In genomic region chr13:31875134-31875533, GRCh38 we compare ENCODE assay signal across 18 cellular contexts.
DNase-seq lines count a peak whose midpoint lies in the region; ATAC-seq and TF ChIP-seq lines count a peak whose summit lies in the region.
"Had no signal": no experiment of that assay in that cellular context is flagged by ENCODE, and none has a peak within 500 bp of the region (broad histone marks: within the 10 kb centered on the region; RNA-seq: fewer than 3 reads in every experiment).

No MANE protein-coding gene starts in this region.

- ATAC-seq in IMR-90 (ENCODE audit: low read depth): no peak
- ATAC-seq in GM21717 (IDR thresholded peaks at IDR 0.05; ENCODE audit: unreplicated experiment): no peak
- ATAC-seq: PC-3 had no signal

- no peak overlapping the region for H2BK5ac ChIP-seq in IMR-90 (ENCODE audit: low read depth, low read length, poor library complexity, severe bottlenecking)

- H2AK9ac ChIP-seq in IMR-90 (replicated peaks; ENCODE audit: low read depth, low read length, poor library complexity): no peak overlapping the region

- H4K5ac ChIP-seq in IMR-90 (ENCODE audit: low read depth, low read length): no peak overlapping the region

- no peak overlapping the region for H3K23ac ChIP-seq in IMR-90 (ENCODE audit: low read depth, low read length)

- POLR2A ChIA-PET in IMR-90 (lab: Charles Lee; ENCODE audit: unreplicated experiment): no interaction called here

- H4K20me1 ChIP-seq in IMR-90 (ENCODE audit: insufficient read depth, low read length): no peaks in the 10 kb centered on the region
- H4K20me1 ChIP-seq in osteoblast (ENCODE audit: insufficient read depth, low read length): no peaks in the 10 kb centered on the region

- no peak overlapping the region for H3K56ac ChIP-seq in IMR-90 (ENCODE audit: extremely low read depth, insufficient read depth, low read length)

- in situ Hi-C loops in IMR-90 (cut with MboI; ENCODE audit: low sequenced_read_pairs): no loop called here

- no peak overlapping the region for H3K9ac ChIP-seq in IMR-90 (ENCODE audit: low read depth, low read length)

- no peak overlapping the region for H3K18ac ChIP-seq in IMR-90 (ENCODE audit: low read depth, low read length)

- H3K27ac ChIP-seq in IMR-90 (ENCODE audit: insufficient read depth, low read length) (no peak overlapping the region), osteoblast (ENCODE audit: low read depth, low read length) (no peak overlapping the region)
- H3K27ac ChIP-seq: C4-2B had no signal

- no CpG with 5 or more reads among the region's 3 CpGs for WGBS in IMR-90 (ENCODE audit: extremely low coverage in 2 of 2, insufficient read length in 1 of 2), 2 experiments

- H3K36me3 ChIP-seq in IMR-90 (ENCODE audit: control insufficient read depth, insufficient read depth, low read length) (no peaks in the 10 kb centered on the region), osteoblast (ENCODE audit: insufficient read depth, low read length) (no peaks in the 10 kb centered on the region)

- no peak overlapping the region for H2BK20ac ChIP-seq in IMR-90 (ENCODE audit: low read depth, low read length)

- no peak overlapping the region for H4K91ac ChIP-seq in IMR-90 (ENCODE audit: insufficient read depth, low read depth, low read length)

- TF ChIP-seq CTCF in AG10803 (conservative IDR thresholded peaks at IDR 0.05; ENCODE audit: low read length) (no peak), IMR-90 (conservative IDR thresholded peaks at IDR 0.05; ENCODE audit: low read depth, low read length) (no peak), osteoblast (IDR thresholded peaks at IDR 0.05; ENCODE audit: extremely low read depth, low read depth, low read length) (no peak)

- H3K4me3 ChIP-seq in AG10803 (ENCODE audit: low read length) (no peak overlapping the region), IMR-90 (ENCODE audit: insufficient read depth, low read depth, low read length) (no peak overlapping the region), osteoblast (ENCODE audit: insufficient read depth, low read length) (no peak overlapping the region)

- H2AFZ ChIP-seq in IMR-90 (replicated peaks; ENCODE audit: low read length, poor library complexity) (no peak overlapping the region), osteoblast (ENCODE audit: low read length) (peak overlapping the region; percentile 18)

- H3K79me2 ChIP-seq in osteoblast (ENCODE audit: insufficient read depth, low read length): no peaks in the 10 kb centered on the region

- H3K4me2 ChIP-seq in IMR-90 (ENCODE audit: low read depth, low read length) (no peak overlapping the region), osteoblast (ENCODE audit: insufficient read depth, low read length) (no peak overlapping the region)

- TF ChIP-seq RAD21 in IMR-90 (IDR thresholded peaks at IDR 0.05; ENCODE audit: low read length): no peak

- BruUV-seq in IMR-90 (replicated peaks; lab: Mats Ljungman, UMichigan): no TSS peak

- H3K27me3 ChIP-seq in IMR-90 (ENCODE audit: control insufficient read depth, insufficient read depth, low read length) (peaks cover 2% of the 10 kb centered on the region), osteoblast (ENCODE audit: insufficient read depth, low read length) (no peaks in the 10 kb centered on the region)

- no peaks in the 10 kb centered on the region for H3K9me3 ChIP-seq in IMR-90 (ENCODE audit: control insufficient read depth, insufficient read depth, low read length)
- H3K9me3 ChIP-seq in osteoblast (ENCODE audit: low read depth, low read length): no peaks in the 10 kb centered on the region

- H2BK15ac ChIP-seq in IMR-90 (ENCODE audit: low read depth, low read length): no peak overlapping the region

- no peak overlapping the region for H4K8ac ChIP-seq in IMR-90 (ENCODE audit: low read depth in 2 of 2, low read length in 2 of 2)

- TF ChIP-seq POLR2A in IMR-90 (IDR thresholded peaks at IDR 0.05; ENCODE audit: low read depth, low read length): no peak

- dilution Hi-C loops in IMR-90 (cut with HindIII; ENCODE audit: low sequenced_read_pairs, unreplicated experiment): no loop called here

- CTCF ChIA-PET in IMR-90 (lab: Yijun Ruan, JAX): interaction anchor here (0.9 kb wide), 1 partner anchor 12 kb away, joined by 3 read pairs; no protein-coding TSS in a partner anchor

- H3K9me1 ChIP-seq in IMR-90 (ENCODE audit: insufficient read depth, low read length): no peaks in the 10 kb centered on the region

- no peak overlapping the region for H3K4ac ChIP-seq in IMR-90 (ENCODE audit: low read depth, low read length)

- intact Hi-C loops in IMR-90 (cut with micrococcal nuclease): no loop called here

- peak; percentile 42 for DNase-seq in AG10803 (ENCODE audit: low read depth)
- no peak for DNase-seq in IMR-90
- peak; percentile 41 for DNase-seq in fibroblast of gingiva (ENCODE audit: low read depth)
- no peak for DNase-seq in osteoblast (ENCODE audit: insufficient read length, low spot score, missing footprints)
- DNase-seq in NOMO-1 (lab: John Stamatoyannopoulos, UW; ENCODE audit: unreplicated experiment in 2 of 2): no peak
- no peak for DNase-seq in COLO668 (lab: John Stamatoyannopoulos, UW; ENCODE audit: unreplicated experiment)
- DNase-seq: CD8-positive, alpha-beta memory T cell; DMS53; GDM1; NCI-H1105 treated with DMSO at 0.1 percent for 48 hours; NCI-H1694; NCI-H2081; NCI-H446 treated with DMSO at 0.1 percent for 48 hours; NCI-H526 treated with DMSO at 0.1 percent for 48 hours; PC-3; SHP77 had no signal

- H2AK5ac ChIP-seq in IMR-90 (ENCODE audit: low read depth, low read length): no peak overlapping the region

- no peak overlapping the region for H2BK120ac ChIP-seq in IMR-90 (ENCODE audit: low read depth, low read length)

- no peaks in the 10 kb centered on the region for H3K4me1 ChIP-seq in IMR-90 (ENCODE audit: control insufficient read depth, insufficient read depth, low read length)
- no peaks in the 10 kb centered on the region for H3K4me1 ChIP-seq in osteoblast (ENCODE audit: insufficient read depth, low read length)

- H3K79me1 ChIP-seq in IMR-90 (ENCODE audit: low read depth in 1 of 2, low read length in 2 of 2): no peaks in the 10 kb centered on the region

- no peak overlapping the region for H3K14ac ChIP-seq in IMR-90 (replicated peaks; ENCODE audit: low read depth, low read length)

TF ChIP-seq in IMR-90, 13 proteins besides CTCF, POLR2A, EP300 and RAD21:
- TF ChIP-seq CEBPB (IDR thresholded peaks at IDR 0.05; ENCODE audit: low read depth, low read length): peak; percentile 50
- TF ChIP-seq FOS (IDR thresholded peaks at IDR 0.05; ENCODE audit: low read depth, low read length): no peak
- no peak for TF ChIP-seq NFE2L2 (IDR thresholded peaks at IDR 0.05; ENCODE audit: low read depth, low read length)

Comparison
In these comparisons a context has a peak if more than half of its experiments do, and no peak if none do; other contexts are left out.
1. DNase-seq: peak in AG10803 (single experiment) and fibroblast of gingiva (single experiment); none in IMR-90 (single experiment), osteoblast (single experiment), NOMO-1 (0 of 2) and COLO668 (single experiment).